In genomic region chr11:85977751-85978160, GRCh38 we compare ENCODE assay signal across 15 cellular contexts.
DNase-seq lines count a peak whose midpoint lies in the region; ATAC-seq and TF ChIP-seq lines count a peak whose summit lies in the region.
"Had no signal": no experiment of that assay in that cellular context is flagged by ENCODE, and none has a peak within 500 bp of the region (broad histone marks: within the 10 kb centered on the region; RNA-seq: fewer than 3 reads in every experiment).

No MANE protein-coding gene starts in this region.

- peaks cover 26 to 27% of the 10 kb centered on the region in 2 donors for H3K4me1 Mint-ChIP-seq in natural killer cell treated with Interleukin-12 subunit alpha and Interleukin-12 subunit beta and Interleukin-15 and Interleukin-18, amount 100 ng/mL, for 72 hours (ENCODE audit: low read depth in 2 of 2)
- no peaks in the 10 kb centered on the region for H3K4me1 Mint-ChIP-seq in type B pancreatic cell (ENCODE audit: unreplicated experiment)
- H3K4me1 Mint-ChIP-seq: nephron progenitor cell had no signal

- H3K9ac ChIP-seq in adipocyte (ENCODE audit: low read length): peak overlapping the region; percentile 25

- H3K27me3 Mint-ChIP-seq in natural killer cell treated with Interleukin-12 subunit alpha and Interleukin-12 subunit beta and Interleukin-15 and Interleukin-18, amount 100 ng/mL, for 72 hours: no peaks in the 10 kb centered on the region
- no peaks in the 10 kb centered on the region for H3K27me3 Mint-ChIP-seq in type B pancreatic cell
- H3K27me3 Mint-ChIP-seq: memory B cell had no signal

- TF ChIP-seq CTCF in fibroblast of the aortic adventitia (IDR thresholded peaks at IDR 0.05; ENCODE audit: insufficient read depth, low read length) (no peak), type B pancreatic cell (conservative IDR thresholded peaks at IDR 0.05) (no peak)

- H3K27me3 ChIP-seq in adipocyte (replicated peaks; ENCODE audit: control insufficient read depth, insufficient read depth, low read length): no peaks in the 10 kb centered on the region
- H3K27me3 ChIP-seq: stomach had no signal

- DNase-seq in AG20443 (ENCODE audit: low spot score) (peak; percentile 14), adipocyte (ENCODE audit: low read depth) (peak; percentile 17), fibroblast of the aortic adventitia (ENCODE audit: low read depth) (peak; percentile 44), type B pancreatic cell (ENCODE audit: extremely low spot score, unreplicated experiment) (no peak), medulla oblongata (ENCODE audit: extremely low spot score) (no peak), ureter (ENCODE audit: low spot score) (no peak)
- no peak for DNase-seq in natural killer cell treated with Interleukin-12 subunit alpha and Interleukin-12 subunit beta and Interleukin-15 and Interleukin-18, amount 100 ng/mL, for 72 hours (ENCODE audit: low spot score)
- DNase-seq: IMR-90, NCI-H2029, NCI-H524, nephron progenitor cell, SHP77 treated with DMSO at 0.1 percent for 48 hours, stomach had no signal

- no peaks in the 10 kb centered on the region for H3K9me3 ChIP-seq in adipocyte (ENCODE audit: control insufficient read depth, low read length)
- H3K9me3 ChIP-seq: stomach had no signal

- H3K4me1 ChIP-seq in adipocyte (ENCODE audit: control insufficient read depth, insufficient read depth, low read length): peaks cover 40% of the 10 kb centered on the region

- peak overlapping the region; percentile 50 for H3K4me3 Mint-ChIP-seq in natural killer cell treated with Interleukin-12 subunit alpha and Interleukin-12 subunit beta and Interleukin-15 and Interleukin-18, amount 100 ng/mL, for 72 hours
- H3K4me3 Mint-ChIP-seq in type B pancreatic cell: no peak overlapping the region
- H3K4me3 Mint-ChIP-seq: memory B cell, nephron progenitor cell had no signal

- H3K27ac Mint-ChIP-seq in natural killer cell treated with Interleukin-12 subunit alpha and Interleukin-12 subunit beta and Interleukin-15 and Interleukin-18, amount 100 ng/mL, for 72 hours: peak overlapping the region; percentile 68 to 88
- no peak overlapping the region for H3K27ac Mint-ChIP-seq in type B pancreatic cell
- H3K27ac Mint-ChIP-seq: memory B cell, nephron progenitor cell had no signal

- peak overlapping the region; percentile 39 for H3K4me3 ChIP-seq in adipocyte (ENCODE audit: low read length)
- no peak overlapping the region for H3K4me3 ChIP-seq in fibroblast of the aortic adventitia (ENCODE audit: low read depth, low read length)
- H3K4me3 ChIP-seq: stomach had no signal

- no peaks in the 10 kb centered on the region for H3K9me3 Mint-ChIP-seq in natural killer cell treated with Interleukin-12 subunit alpha and Interleukin-12 subunit beta and Interleukin-15 and Interleukin-18, amount 100 ng/mL, for 72 hours
- H3K9me3 Mint-ChIP-seq in type B pancreatic cell: no peaks in the 10 kb centered on the region
- H3K9me3 Mint-ChIP-seq: memory B cell, nephron progenitor cell had no signal

- peaks cover 15% of the 10 kb centered on the region for H3K36me3 Mint-ChIP-seq in natural killer cell treated with Interleukin-12 subunit alpha and Interleukin-12 subunit beta and Interleukin-15 and Interleukin-18, amount 100 ng/mL, for 72 hours
- H3K36me3 Mint-ChIP-seq in type B pancreatic cell: peaks cover 26% of the 10 kb centered on the region

- ATAC-seq in natural killer cell treated with Interleukin-12 subunit alpha and Interleukin-12 subunit beta and Interleukin-15 and Interleukin-18, amount 100 ng/mL, for 72 hours: no peak
- ATAC-seq in HG03139 (IDR thresholded peaks at IDR 0.05; ENCODE audit: unreplicated experiment): no peak

- H3K36me3 ChIP-seq in adipocyte (ENCODE audit: control insufficient read depth, insufficient read depth, low read length, severe bottlenecking): peaks cover 80% of the 10 kb centered on the region

Comparison
In these comparisons a context has a peak if more than half of its experiments do, and no peak if none do; other contexts are left out.
1. DNase-seq: peak in AG20443 (single experiment), adipocyte (single experiment) and fibroblast of the aortic adventitia (single experiment); none in natural killer cell treated with Interleukin-12 subunit alpha and Interleukin-12 subunit beta and Interleukin-15 and Interleukin-18, amount 100 ng/mL, for 72 hours (single experiment), type B pancreatic cell (single experiment), medulla oblongata (single experiment) and ureter (single experiment).